Comparison of ENCODE assay signal across 1 cellular context in the genomic region with DNA sequence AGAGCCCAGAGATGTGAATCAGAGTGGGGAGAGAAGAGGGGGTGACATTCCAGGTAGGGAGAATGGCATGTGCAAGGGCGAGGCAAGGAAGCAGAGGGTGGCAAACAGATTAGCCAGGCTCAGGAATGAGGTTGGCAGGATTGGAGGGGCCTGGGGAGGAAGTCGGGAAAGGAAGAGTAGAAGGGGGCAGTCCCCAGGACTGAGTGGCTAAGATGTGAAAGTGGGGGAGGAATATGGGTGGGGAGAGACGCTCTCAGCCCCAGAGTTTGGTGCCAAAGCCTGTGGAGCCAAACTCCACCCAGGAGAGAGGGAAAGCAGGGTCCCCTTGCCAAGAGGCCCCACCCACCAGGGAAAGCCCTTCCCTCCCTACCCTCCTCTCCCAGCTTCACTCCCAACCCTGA.
TF ChIP-seq lines count a peak whose summit lies in the region.

No MANE protein-coding gene starts in this region.

TF ChIP-seq in HEK293, 187 proteins besides CTCF, POLR2A, EP300 and RAD21 (continued from another document):
- TF ChIP-seq PATZ1 (tag by site-specific recombination; IDR thresholded peaks at IDR 0.05): no peak
- peak; percentile 81 for TF ChIP-seq ZNF398 (tag by site-specific recombination; IDR thresholded peaks at IDR 0.05)
- no peak for TF ChIP-seq ZNF473 (tag by site-specific recombination; IDR thresholded peaks at IDR 0.05)
- TF ChIP-seq ZNF311 (tag by site-specific recombination; IDR thresholded peaks at IDR 0.05; ENCODE audit: borderline replicate concordance): no peak
- TF ChIP-seq, protein P1, sequence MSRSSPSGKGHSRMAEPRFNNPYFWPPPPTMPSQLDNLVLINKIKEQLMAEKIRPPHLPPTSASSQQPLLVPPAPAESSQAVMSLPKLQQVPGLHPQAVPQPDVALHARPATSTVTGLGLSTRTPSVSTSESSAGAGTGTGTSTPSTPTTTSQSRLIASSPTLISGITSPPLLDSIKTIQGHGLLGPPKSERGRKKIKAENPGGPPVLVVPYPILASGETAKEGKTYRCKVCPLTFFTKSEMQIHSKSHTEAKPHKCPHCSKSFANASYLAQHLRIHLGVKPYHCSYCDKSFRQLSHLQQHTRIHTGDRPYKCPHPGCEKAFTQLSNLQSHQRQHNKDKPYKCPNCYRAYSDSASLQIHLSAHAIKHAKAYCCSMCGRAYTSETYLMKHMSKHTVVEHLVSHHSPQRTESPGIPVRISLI (tag by site-specific recombination; IDR thresholded peaks at IDR 0.05): no peak
- TF ChIP-seq ZSCAN23 (tag by site-specific recombination; IDR thresholded peaks at IDR 0.05): no peak
- no peak for TF ChIP-seq PRDM4 (tag by site-specific recombination; IDR thresholded peaks at IDR 0.05)
- TF ChIP-seq ZNF341 (tag by site-specific recombination; IDR thresholded peaks at IDR 0.05; ENCODE audit: low read depth): peak; percentile 78
- TF ChIP-seq SP3 (tag by site-specific recombination; IDR thresholded peaks at IDR 0.05): 0 out of 2 replicates have a peak, but pooled peaks have one; percentile 10
- TF ChIP-seq ZBTB6 (tag by site-specific recombination; IDR thresholded peaks at IDR 0.05): no peak
- no peak for TF ChIP-seq ZNF221 (tag by site-specific recombination; IDR thresholded peaks at IDR 0.05; ENCODE audit: borderline replicate concordance)
- TF ChIP-seq ZSCAN4 (tag by site-specific recombination; IDR thresholded peaks at IDR 0.05): no peak
- no peak for TF ChIP-seq ZBTB17 (tag by site-specific recombination; IDR thresholded peaks at IDR 0.05)
- 0 out of 2 replicates have a peak, but pooled peaks have one; percentile 27 for TF ChIP-seq KLF1 (tag by site-specific recombination; IDR thresholded peaks at IDR 0.05)
TF ChIP-seq in HEK293: peak in this region for 5.
